Comparison of ENCODE assay signal across 7 cellular contexts in the genomic region with DNA sequence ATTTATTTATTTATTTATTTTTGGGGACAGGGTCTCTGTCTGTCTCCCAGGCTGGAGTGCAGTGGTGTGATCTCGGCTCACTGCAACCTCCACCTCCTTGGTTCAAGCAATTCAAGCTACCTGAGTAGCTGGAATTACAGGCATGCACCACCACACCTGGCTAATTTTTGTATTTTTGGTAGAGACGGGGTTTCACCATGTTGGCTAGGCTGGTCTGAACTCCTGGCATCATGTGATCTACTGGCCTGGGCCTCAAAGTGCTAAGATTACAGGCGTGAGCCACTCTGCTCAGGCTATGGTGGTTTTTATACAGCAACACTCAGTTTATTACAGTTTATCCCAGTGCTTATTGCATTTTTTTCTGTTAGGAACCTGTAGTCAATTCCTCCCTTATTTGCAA. TPM values are rescaled to one million over a fixed set of nuclear protein-coding genes. Genes with fewer than 3 reads are reported as not detected.
DNase-seq lines count a peak whose midpoint lies in the region; ATAC-seq, FAIRE-seq and TF ChIP-seq lines count a peak whose summit lies in the region.
"Not testable (repeated sequence)": the region's sequence is repeated elsewhere in the genome, so short reads cannot be mapped to it uniquely, and the experiment has no call there.

No MANE protein-coding gene starts in this region.

- intact Hi-C loops in CD4-positive, alpha-beta memory T cell (cut with micrococcal nuclease); left ventricle myocardium superior (cut with micrococcal nuclease): not testable (repeated sequence)

- not testable (repeated sequence) for H3K27me3 ChIP-seq in CD4-positive, alpha-beta memory T cell (ENCODE audit: insufficient read depth, low read length); RWPE2 (ENCODE audit: insufficient read depth, poor library complexity, severe bottlenecking); astrocyte (ENCODE audit: insufficient read depth, low read length); osteoblast (ENCODE audit: insufficient read depth, low read length)

- ATAC-seq in RWPE2 (ENCODE audit: low read depth); stimulated activated memory B cell treated with anti-CD40 and anti-IgM and Interleukin-4, amounts not matched to agents 10 μg/mL and 1 μg/mL and 100 μg/mL, for 72 hours: not testable (repeated sequence)
- ATAC-seq in left ventricle myocardium superior, result peak; percentile 60

- peaks cover 68 to 87% (median 78%) of the 10 kb centered on the region in 4 donors for H3K4me1 Mint-ChIP-seq in CD4-positive, alpha-beta memory T cell
- H3K4me1 Mint-ChIP-seq in astrocyte (ENCODE audit: low read depth, unreplicated experiment), result peaks cover 36% of the 10 kb centered on the region
- peaks cover 81% of the 10 kb centered on the region for H3K4me1 Mint-ChIP-seq in stimulated activated memory B cell treated with anti-CD40 and anti-IgM and Interleukin-4, amounts not matched to agents 10 μg/mL and 1 μg/mL and 100 μg/mL, for 72 hours

- POLR2A ChIA-PET in CD4-positive, alpha-beta memory T cell (lab: Charles Lee; ENCODE audit: partially characterized antibody), result interaction anchor here (1.9 kb wide), 1 partner anchor 11 kb away, joined by 6 read pairs; no protein-coding TSS in a partner anchor

- H2AFZ ChIP-seq in astrocyte (ENCODE audit: low read depth, low read length); osteoblast (ENCODE audit: low read length): not testable (repeated sequence)

- H3K36me3 ChIP-seq in CD4-positive, alpha-beta memory T cell (ENCODE audit: insufficient read depth, low read length); RWPE2 (ENCODE audit: low read depth); astrocyte (ENCODE audit: insufficient read depth, low read length); osteoblast (ENCODE audit: insufficient read depth, low read length): not testable (repeated sequence)

- H3K9ac ChIP-seq in astrocyte (ENCODE audit: low read length), result not testable (repeated sequence)

- H3K36me3 Mint-ChIP-seq in CD4-positive, alpha-beta memory T cell; astrocyte (ENCODE audit: low read depth, unreplicated experiment); stimulated activated memory B cell treated with anti-CD40 and anti-IgM and Interleukin-4, amounts not matched to agents 10 μg/mL and 1 μg/mL and 100 μg/mL, for 72 hours: not testable (repeated sequence)

- not testable (repeated sequence) for TF ChIP-seq RAD21 in Ishikawa (IDR thresholded peaks at IDR 0.05; ENCODE audit: low read depth)

- H3K27ac ChIP-seq in CD4-positive, alpha-beta memory T cell (ENCODE audit: low read depth, low read length), result not testable (repeated sequence)
- H3K27ac ChIP-seq in RWPE2 (ENCODE audit: poor library complexity, severe bottlenecking) (peak overlapping the region; percentile 40), astrocyte (ENCODE audit: low read depth, low read length) (peak overlapping the region; percentile 31), osteoblast (ENCODE audit: low read depth, low read length) (peak overlapping the region; percentile 36)

- not testable (repeated sequence) for H3K27me3 Mint-ChIP-seq in CD4-positive, alpha-beta memory T cell; astrocyte (ENCODE audit: low read depth, unreplicated experiment); stimulated activated memory B cell treated with anti-CD40 and anti-IgM and Interleukin-4, amounts not matched to agents 10 μg/mL and 1 μg/mL and 100 μg/mL, for 72 hours

- DNase-seq in CD4-positive, alpha-beta memory T cell; RWPE2 (ENCODE audit: low spot score); astrocyte (ENCODE audit: low read depth); left ventricle myocardium superior; osteoblast (ENCODE audit: insufficient read length, low spot score, missing footprints): not testable (repeated sequence)

- peak overlapping the region in 3 of 8 donors; percentile 12 to 60 (median 29) for H3K4me3 Mint-ChIP-seq in CD4-positive, alpha-beta memory T cell
- H3K4me3 Mint-ChIP-seq in astrocyte (ENCODE audit: unreplicated experiment), result peak overlapping the region; percentile 20
- not testable (repeated sequence) for H3K4me3 Mint-ChIP-seq in stimulated activated memory B cell treated with anti-CD40 and anti-IgM and Interleukin-4, amounts not matched to agents 10 μg/mL and 1 μg/mL and 100 μg/mL, for 72 hours

- TF ChIP-seq CTCF in RWPE2 (IDR thresholded peaks at IDR 0.05; ENCODE audit: poor library complexity, severe bottlenecking); astrocyte (IDR thresholded peaks at IDR 0.05; ENCODE audit: insufficient read depth, low read depth, low read length); osteoblast (IDR thresholded peaks at IDR 0.05; ENCODE audit: extremely low read depth, low read depth, low read length): not testable (repeated sequence)

- H4K20me1 ChIP-seq in astrocyte (ENCODE audit: insufficient read depth, low read length), result peaks cover 85% of the 10 kb centered on the region
- peaks cover 29% of the 10 kb centered on the region for H4K20me1 ChIP-seq in osteoblast (ENCODE audit: insufficient read depth, low read length)

- H3K27ac Mint-ChIP-seq in CD4-positive, alpha-beta memory T cell, result peak overlapping the region in 4 of 7 donors; percentile 9 to 27 (median 25)
- peak overlapping the region; percentile 37 for H3K27ac Mint-ChIP-seq in astrocyte (ENCODE audit: unreplicated experiment)
- H3K27ac Mint-ChIP-seq in stimulated activated memory B cell treated with anti-CD40 and anti-IgM and Interleukin-4, amounts not matched to agents 10 μg/mL and 1 μg/mL and 100 μg/mL, for 72 hours, result peak overlapping the region; percentile 2

- not testable (repeated sequence) for H3K4me3 ChIP-seq in CD4-positive, alpha-beta memory T cell (ENCODE audit: low read length in 2 of 2); RWPE2 (ENCODE audit: severe bottlenecking); astrocyte (ENCODE audit: insufficient read depth, low read depth, low read length); osteoblast (ENCODE audit: insufficient read depth, low read length)

- H3K9me3 ChIP-seq in CD4-positive, alpha-beta memory T cell (ENCODE audit: control insufficient read depth in 1 of 2, low read length in 2 of 2); RWPE2 (ENCODE audit: severe bottlenecking); astrocyte (ENCODE audit: insufficient read depth, low read depth, low read length); osteoblast (ENCODE audit: low read depth, low read length): not testable (repeated sequence)

- CTCF ChIA-PET in CD4-positive, alpha-beta memory T cell (lab: Charles Lee; ENCODE audit: partially characterized antibody), result interaction anchor here (0.9 to 2.2 kb wide), 8 partner anchors 9 to 26 kb away, joined by 3 to 7 read pairs (median 4); a partner anchor contains a TSS

- H3K4me2 ChIP-seq in astrocyte (ENCODE audit: low read length) (peak overlapping the region; percentile 71), osteoblast (ENCODE audit: insufficient read depth, low read length) (peak overlapping the region; percentile 51)

- not testable (repeated sequence) for TF ChIP-seq EP300 in Ishikawa (IDR thresholded peaks at IDR 0.05; ENCODE audit: borderline replicate concordance)

- FAIRE-seq in astrocyte (lab: Jason Lieb, UNC), result not testable (repeated sequence)

- peaks cover 92% of the 10 kb centered on the region for H3K4me1 ChIP-seq in CD4-positive, alpha-beta memory T cell (ENCODE audit: insufficient read depth, low read length)
- peaks cover 12% of the 10 kb centered on the region for H3K4me1 ChIP-seq in RWPE2 (ENCODE audit: insufficient read depth, poor library complexity, severe bottlenecking)
- H3K4me1 ChIP-seq in astrocyte (ENCODE audit: insufficient read depth, low read length), result peaks cover 22% of the 10 kb centered on the region
- peaks cover 51% of the 10 kb centered on the region for H3K4me1 ChIP-seq in osteoblast (ENCODE audit: insufficient read depth, low read length)

- H3K79me2 ChIP-seq in astrocyte (ENCODE audit: insufficient read depth, low read length) (peaks cover 95% of the 10 kb centered on the region), osteoblast (ENCODE audit: insufficient read depth, low read length) (peaks cover 80% of the 10 kb centered on the region)

- not testable (repeated sequence) for H3K9me3 Mint-ChIP-seq in CD4-positive, alpha-beta memory T cell; astrocyte (ENCODE audit: unreplicated experiment); stimulated activated memory B cell treated with anti-CD40 and anti-IgM and Interleukin-4, amounts not matched to agents 10 μg/mL and 1 μg/mL and 100 μg/mL, for 72 hours

TF ChIP-seq in Ishikawa, 13 proteins besides CTCF, POLR2A, EP300 and RAD21:
- TF ChIP-seq, protein P1, sequence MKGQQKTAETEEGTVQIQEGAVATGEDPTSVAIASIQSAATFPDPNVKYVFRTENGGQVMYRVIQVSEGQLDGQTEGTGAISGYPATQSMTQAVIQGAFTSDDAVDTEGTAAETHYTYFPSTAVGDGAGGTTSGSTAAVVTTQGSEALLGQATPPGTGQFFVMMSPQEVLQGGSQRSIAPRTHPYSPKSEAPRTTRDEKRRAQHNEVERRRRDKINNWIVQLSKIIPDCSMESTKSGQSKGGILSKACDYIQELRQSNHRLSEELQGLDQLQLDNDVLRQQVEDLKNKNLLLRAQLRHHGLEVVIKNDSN (IDR thresholded peaks at IDR 0.05), result 0 out of 2 replicates have a peak, but pooled peaks have one; percentile 12

RNA-seq across cellular contexts. Expression of a gene that starts 24.1 kb away (rescaled TPM):
- 10 to 100 TPM; 91.7 to 95.0 TPM for total RNA-seq in CD4-positive, alpha-beta memory T cell
- 10 to 100 TPM; 16.6 to 37.7 TPM for polyA plus RNA-seq in CD4-positive, alpha-beta memory T cell
- total RNA-seq in astrocyte (61.0 and 61.4 TPM in 2 replicates), left ventricle myocardium superior (42.4 TPM), osteoblast (72.8 and 86.1 TPM in 2 replicates)
